Comparison of ENCODE assay signal across 1 cellular context in the genomic region with DNA sequence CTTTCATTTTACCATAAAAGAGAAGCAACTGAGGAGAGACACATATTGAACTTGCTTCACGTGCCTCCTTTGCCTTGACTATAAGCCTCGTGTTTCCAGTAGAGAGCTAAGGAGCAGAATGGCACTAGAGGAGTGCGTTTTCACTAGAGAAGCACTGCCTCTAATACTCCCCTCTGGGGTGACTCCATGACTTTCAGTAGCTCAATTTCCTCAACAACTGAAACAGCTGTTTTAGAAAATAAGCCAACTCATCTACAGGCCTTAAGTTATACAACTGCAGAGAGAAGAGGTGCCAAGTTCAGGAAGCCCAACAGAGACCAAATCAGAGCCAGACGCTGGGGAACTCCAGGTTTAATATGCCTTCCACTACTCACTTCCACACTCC.
A peak's percentile ranks its signal among the peaks of the same experiment; 100 is the strongest.
TF ChIP-seq lines count a peak whose summit lies in the region.

No MANE protein-coding gene starts in this region.

TF ChIP-seq in HepG2, 621 proteins besides CTCF, POLR2A, EP300 and RAD21 (continued from another document):
- TF ChIP-seq, protein P1, sequence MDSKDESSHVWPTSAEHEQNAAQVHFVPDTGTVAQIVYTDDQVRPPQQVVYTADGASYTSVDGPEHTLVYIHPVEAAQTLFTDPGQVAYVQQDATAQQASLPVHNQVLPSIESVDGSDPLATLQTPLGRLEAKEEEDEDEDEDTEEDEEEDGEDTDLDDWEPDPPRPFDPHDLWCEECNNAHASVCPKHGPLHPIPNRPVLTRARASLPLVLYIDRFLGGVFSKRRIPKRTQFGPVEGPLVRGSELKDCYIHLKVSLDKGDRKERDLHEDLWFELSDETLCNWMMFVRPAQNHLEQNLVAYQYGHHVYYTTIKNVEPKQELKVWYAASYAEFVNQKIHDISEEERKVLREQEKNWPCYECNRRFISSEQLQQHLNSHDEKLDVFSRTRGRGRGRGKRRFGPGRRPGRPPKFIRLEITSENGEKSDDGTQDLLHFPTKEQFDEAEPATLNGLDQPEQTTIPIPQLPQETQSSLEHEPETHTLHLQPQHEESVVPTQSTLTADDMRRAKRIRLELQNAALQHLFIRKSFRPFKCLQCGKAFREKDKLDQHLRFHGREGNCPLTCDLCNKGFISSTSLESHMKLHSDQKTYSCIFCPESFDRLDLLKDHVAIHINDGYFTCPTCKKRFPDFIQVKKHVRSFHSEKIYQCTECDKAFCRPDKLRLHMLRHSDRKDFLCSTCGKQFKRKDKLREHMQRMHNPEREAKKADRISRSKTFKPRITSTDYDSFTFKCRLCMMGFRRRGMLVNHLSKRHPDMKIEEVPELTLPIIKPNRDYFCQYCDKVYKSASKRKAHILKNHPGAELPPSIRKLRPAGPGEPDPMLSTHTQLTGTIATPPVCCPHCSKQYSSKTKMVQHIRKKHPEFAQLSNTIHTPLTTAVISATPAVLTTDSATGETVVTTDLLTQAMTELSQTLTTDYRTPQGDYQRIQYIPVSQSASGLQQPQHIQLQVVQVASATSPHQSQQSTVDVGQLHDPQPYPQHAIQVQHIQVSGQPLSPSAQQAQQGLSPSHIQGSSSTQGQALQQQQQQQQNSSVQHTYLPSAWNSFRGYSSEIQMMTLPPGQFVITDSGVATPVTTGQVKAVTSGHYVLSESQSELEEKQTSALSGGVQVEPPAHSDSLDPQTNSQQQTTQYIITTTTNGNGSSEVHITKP (CRISPR knock-in tag; IDR thresholded peaks at IDR 0.05; ENCODE audit: low read depth): no peak
- TF ChIP-seq ZNF782 (CRISPR knock-in tag; IDR thresholded peaks at IDR 0.05; ENCODE audit: borderline replicate concordance) (no peak), ZFX (CRISPR knock-in tag; IDR thresholded peaks at IDR 0.05; ENCODE audit: low read depth) (peak; percentile 25; the same call in 1 of the 2 replicates), NAIF1 (CRISPR knock-in tag; IDR thresholded peaks at IDR 0.05; ENCODE audit: borderline replicate concordance) (no peak), HOXD1 (CRISPR knock-in tag; IDR thresholded peaks at IDR 0.05) (no peak), RXRB (CRISPR knock-in tag; IDR thresholded peaks at IDR 0.05; ENCODE audit: borderline replicate concordance) (0 out of 2 replicates have a peak, but pooled peaks have one; percentile 15), ZNF7 (CRISPR knock-in tag; IDR thresholded peaks at IDR 0.05) (no peak), ZNF337 (CRISPR knock-in tag; IDR thresholded peaks at IDR 0.05; ENCODE audit: borderline replicate concordance, low read depth) (0 out of 2 replicates have a peak, but pooled peaks have one; percentile 52), BHLHE40 (IDR thresholded peaks at IDR 0.05; ENCODE audit: low read length) (no peak), ZC3H4 (CRISPR knock-in tag; IDR thresholded peaks at IDR 0.05; ENCODE audit: borderline replicate concordance) (no peak)
- TF ChIP-seq, protein P2, sequence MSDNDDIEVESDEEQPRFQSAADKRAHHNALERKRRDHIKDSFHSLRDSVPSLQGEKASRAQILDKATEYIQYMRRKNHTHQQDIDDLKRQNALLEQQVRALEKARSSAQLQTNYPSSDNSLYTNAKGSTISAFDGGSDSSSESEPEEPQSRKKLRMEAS (IDR thresholded peaks at IDR 0.05): 0 out of 2 replicates have a peak, but pooled peaks have one; percentile 18
TF ChIP-seq in HepG2: peak in this region for 7.
